1 cellular context compared by ENCODE assay signal in the genomic region with DNA sequence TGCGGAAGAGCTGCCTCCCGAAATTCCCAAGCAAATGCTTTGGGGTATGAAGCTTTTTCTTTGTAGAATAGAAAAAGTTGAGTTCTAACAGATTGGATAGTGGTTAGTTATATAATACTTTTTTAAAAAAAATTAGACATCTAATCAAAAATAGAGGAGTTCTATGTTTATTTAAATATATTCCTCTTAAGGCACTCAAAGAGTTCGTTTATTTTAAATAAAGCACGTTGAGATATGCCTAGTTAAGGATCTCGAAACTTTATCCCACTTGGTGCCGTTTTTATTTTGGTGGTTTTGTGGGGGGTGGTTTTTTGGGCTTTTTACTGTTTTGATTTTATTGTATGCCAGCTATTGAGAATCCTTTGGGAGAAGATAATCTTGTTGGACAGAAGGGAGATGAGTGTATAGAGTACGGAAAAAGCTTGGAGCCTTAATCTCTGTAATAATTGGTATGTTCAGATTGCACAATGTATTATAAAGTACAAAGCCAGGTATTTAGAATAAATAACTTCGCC.
TF ChIP-seq lines count a peak whose summit lies in the region.

No MANE protein-coding gene starts in this region.

TF ChIP-seq in GM12878, 131 proteins besides CTCF, POLR2A, EP300 and RAD21:
- TF ChIP-seq, protein P1, sequence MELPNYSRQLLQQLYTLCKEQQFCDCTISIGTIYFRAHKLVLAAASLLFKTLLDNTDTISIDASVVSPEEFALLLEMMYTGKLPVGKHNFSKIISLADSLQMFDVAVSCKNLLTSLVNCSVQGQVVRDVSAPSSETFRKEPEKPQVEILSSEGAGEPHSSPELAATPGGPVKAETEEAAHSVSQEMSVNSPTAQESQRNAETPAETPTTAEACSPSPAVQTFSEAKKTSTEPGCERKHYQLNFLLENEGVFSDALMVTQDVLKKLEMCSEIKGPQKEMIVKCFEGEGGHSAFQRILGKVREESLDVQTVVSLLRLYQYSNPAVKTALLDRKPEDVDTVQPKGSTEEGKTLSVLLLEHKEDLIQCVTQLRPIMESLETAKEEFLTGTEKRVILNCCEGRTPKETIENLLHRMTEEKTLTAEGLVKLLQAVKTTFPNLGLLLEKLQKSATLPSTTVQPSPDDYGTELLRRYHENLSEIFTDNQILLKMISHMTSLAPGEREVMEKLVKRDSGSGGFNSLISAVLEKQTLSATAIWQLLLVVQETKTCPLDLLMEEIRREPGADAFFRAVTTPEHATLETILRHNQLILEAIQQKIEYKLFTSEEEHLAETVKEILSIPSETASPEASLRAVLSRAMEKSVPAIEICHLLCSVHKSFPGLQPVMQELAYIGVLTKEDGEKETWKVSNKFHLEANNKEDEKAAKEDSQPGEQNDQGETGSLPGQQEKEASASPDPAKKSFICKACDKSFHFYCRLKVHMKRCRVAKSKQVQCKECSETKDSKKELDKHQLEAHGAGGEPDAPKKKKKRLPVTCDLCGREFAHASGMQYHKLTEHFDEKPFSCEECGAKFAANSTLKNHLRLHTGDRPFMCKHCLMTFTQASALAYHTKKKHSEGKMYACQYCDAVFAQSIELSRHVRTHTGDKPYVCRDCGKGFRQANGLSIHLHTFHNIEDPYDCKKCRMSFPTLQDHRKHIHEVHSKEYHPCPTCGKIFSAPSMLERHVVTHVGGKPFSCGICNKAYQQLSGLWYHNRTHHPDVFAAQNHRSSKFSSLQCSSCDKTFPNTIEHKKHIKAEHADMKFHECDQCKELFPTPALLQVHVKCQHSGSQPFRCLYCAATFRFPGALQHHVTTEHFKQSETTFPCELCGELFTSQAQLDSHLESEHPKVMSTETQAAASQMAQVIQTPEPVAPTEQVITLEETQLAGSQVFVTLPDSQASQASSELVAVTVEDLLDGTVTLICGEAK (IDR thresholded peaks at IDR 0.05; ENCODE audit: borderline replicate concordance): peak; percentile 46; the same call in 1 of the 2 replicates
- TF ChIP-seq PAX5 (IDR thresholded peaks at IDR 0.05; ENCODE audit: borderline replicate concordance, low read depth, low read length) (no peak), PAX8 (IDR thresholded peaks at IDR 0.05) (0 out of 2 replicates have a peak, but pooled peaks have one; percentile 48), CREB1 (IDR thresholded peaks at IDR 0.05; ENCODE audit: low read depth) (no peak), RUNX3 (IDR thresholded peaks at IDR 0.05; ENCODE audit: low read length) (no peak), BMI1 (IDR thresholded peaks at IDR 0.05; ENCODE audit: borderline replicate concordance) (no peak), ZNF384 (IDR thresholded peaks at IDR 0.05; ENCODE audit: borderline replicate concordance, low read depth, low read length) (no peak)
- TF ChIP-seq, protein P2, sequence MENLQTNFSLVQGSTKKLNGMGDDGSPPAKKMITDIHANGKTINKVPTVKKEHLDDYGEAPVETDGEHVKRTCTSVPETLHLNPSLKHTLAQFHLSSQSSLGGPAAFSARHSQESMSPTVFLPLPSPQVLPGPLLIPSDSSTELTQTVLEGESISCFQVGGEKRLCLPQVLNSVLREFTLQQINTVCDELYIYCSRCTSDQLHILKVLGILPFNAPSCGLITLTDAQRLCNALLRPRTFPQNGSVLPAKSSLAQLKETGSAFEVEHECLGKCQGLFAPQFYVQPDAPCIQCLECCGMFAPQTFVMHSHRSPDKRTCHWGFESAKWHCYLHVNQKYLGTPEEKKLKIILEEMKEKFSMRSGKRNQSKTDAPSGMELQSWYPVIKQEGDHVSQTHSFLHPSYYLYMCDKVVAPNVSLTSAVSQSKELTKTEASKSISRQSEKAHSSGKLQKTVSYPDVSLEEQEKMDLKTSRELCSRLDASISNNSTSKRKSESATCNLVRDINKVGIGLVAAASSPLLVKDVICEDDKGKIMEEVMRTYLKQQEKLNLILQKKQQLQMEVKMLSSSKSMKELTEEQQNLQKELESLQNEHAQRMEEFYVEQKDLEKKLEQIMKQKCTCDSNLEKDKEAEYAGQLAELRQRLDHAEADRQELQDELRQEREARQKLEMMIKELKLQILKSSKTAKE (IDR thresholded peaks at IDR 0.05; ENCODE audit: low read depth, poor library complexity, severe bottlenecking): peak; percentile 13
- TF ChIP-seq, protein P3, sequence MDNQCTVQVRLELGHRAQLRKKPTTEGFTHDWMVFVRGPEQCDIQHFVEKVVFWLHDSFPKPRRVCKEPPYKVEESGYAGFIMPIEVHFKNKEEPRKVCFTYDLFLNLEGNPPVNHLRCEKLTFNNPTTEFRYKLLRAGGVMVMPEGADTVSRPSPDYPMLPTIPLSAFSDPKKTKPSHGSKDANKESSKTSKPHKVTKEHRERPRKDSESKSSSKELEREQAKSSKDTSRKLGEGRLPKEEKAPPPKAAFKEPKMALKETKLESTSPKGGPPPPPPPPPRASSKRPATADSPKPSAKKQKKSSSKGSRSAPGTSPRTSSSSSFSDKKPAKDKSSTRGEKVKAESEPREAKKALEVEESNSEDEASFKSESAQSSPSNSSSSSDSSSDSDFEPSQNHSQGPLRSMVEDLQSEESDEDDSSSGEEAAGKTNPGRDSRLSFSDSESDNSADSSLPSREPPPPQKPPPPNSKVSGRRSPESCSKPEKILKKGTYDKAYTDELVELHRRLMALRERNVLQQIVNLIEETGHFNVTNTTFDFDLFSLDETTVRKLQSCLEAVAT (IDR thresholded peaks at IDR 0.05): peak; percentile 78; the same call in 1 of the 2 replicates
